16 cellular contexts compared by ENCODE assay signal in the genomic region with DNA sequence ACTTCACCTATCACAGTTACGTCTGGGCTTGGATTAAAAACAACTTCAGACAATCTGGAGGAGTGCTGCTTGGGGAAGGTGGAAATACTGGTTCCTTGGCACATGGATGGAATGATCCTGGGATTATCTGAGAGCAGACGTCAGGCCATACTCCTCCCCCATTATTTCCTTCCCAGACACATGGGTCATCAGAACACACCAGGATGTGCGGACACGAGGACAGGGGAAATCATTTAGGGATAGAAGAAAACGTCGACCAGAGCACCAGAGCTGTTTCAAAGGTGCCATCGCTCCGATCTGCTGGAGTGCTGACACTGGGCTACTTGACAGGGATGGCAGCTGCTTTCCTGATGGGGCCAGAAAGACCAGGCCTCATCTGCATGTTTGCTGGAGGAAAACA. TPM values are rescaled to one million over a fixed set of nuclear protein-coding genes. Genes with fewer than 3 reads are reported as not detected.
A peak's percentile ranks its signal among the peaks of the same experiment; 100 is the strongest.
DNase-seq lines count a peak whose midpoint lies in the region; ATAC-seq and TF ChIP-seq lines count a peak whose summit lies in the region.
"Had no signal": no experiment of that assay in that cellular context is flagged by ENCODE, and none has a peak within 500 bp of the region (broad histone marks: within the 10 kb centered on the region; RNA-seq: fewer than 3 reads in every experiment).

No MANE protein-coding gene starts in this region.

- H3K36me3 ChIP-seq in Panc1 (ENCODE audit: control insufficient read depth, insufficient read depth, low read length): peaks cover 4% of the 10 kb centered on the region
- H3K36me3 ChIP-seq in skeletal muscle satellite cell (ENCODE audit: insufficient read depth, low read length): peaks cover 29% of the 10 kb centered on the region

- H3K4me3 ChIP-seq in Panc1 (ENCODE audit: low read depth in 2 of 2, low read length in 2 of 2) (no peak overlapping the region), skeletal muscle satellite cell (ENCODE audit: low read length) (no peak overlapping the region)
- H3K4me3 ChIP-seq: lower lobe of right lung had no signal

- H3K4me1 ChIP-seq in Panc1 (ENCODE audit: control insufficient read depth, insufficient read depth, low read length) (0 out of 2 replicates have a peak, but pooled peaks cover 3% of the 10 kb centered on the region), skeletal muscle satellite cell (ENCODE audit: control insufficient read depth, insufficient read depth, low read length) (peaks cover 28% of the 10 kb centered on the region)
- H3K4me1 ChIP-seq: Caco-2 had no signal

- intact Hi-C loops in Panc1 (cut with micrococcal nuclease; ENCODE audit: unreplicated experiment): no loop called here

- H3K27ac Mint-ChIP-seq in HFFc6 (peak overlapping the region; percentile 93), glutamatergic neuron (ENCODE audit: unreplicated experiment) (peak overlapping the region; percentile 83)
- peak overlapping the region in 1 of 10 donors; percentile 12 for H3K27ac Mint-ChIP-seq in naive thymus-derived CD8-positive, alpha-beta T cell

- no peak for TF ChIP-seq CTCF in HFFc6 (IDR thresholded peaks at IDR 0.05)
- no peak for TF ChIP-seq CTCF in Panc1 (IDR thresholded peaks at IDR 0.05)
- TF ChIP-seq CTCF in glutamatergic neuron (IDR thresholded peaks at IDR 0.05; ENCODE audit: partially characterized antibody, unreplicated experiment): no peak

- H3K4me1 Mint-ChIP-seq in HFFc6 (ENCODE audit: low read depth) (peaks cover 44% of the 10 kb centered on the region), glutamatergic neuron (ENCODE audit: low read depth, unreplicated experiment) (peaks cover 20% of the 10 kb centered on the region)
- peaks cover 0 to 3% (median 0%) of the 10 kb centered on the region in 4 donors for H3K4me1 Mint-ChIP-seq in naive thymus-derived CD8-positive, alpha-beta T cell

- no peak overlapping the region for H3K4me3 Mint-ChIP-seq in HFFc6
- no peak overlapping the region for H3K4me3 Mint-ChIP-seq in glutamatergic neuron (ENCODE audit: unreplicated experiment)
- H3K4me3 Mint-ChIP-seq in naive thymus-derived CD8-positive, alpha-beta T cell: no peak overlapping the region
- H3K4me3 Mint-ChIP-seq: activated naive CD8-positive, alpha-beta T cell had no signal

- DNase-seq in HFFc6 (no peak), Panc1 (ENCODE audit: low read depth, low spot score) (no peak), glutamatergic neuron (no peak), glomerular visceral epithelial cell (ENCODE audit: extremely low spot score) (no peak), hippocampal formation (lab: John Stamatoyannopoulos, UW) (no peak)
- DNase-seq in naive thymus-derived CD8-positive, alpha-beta T cell: no peak
- DNase-seq: Caco-2; effector CD8-positive, alpha-beta T cell; KBM-7; lower lobe of right lung; occipital lobe; stimulated activated naive CD8-positive, alpha-beta T cell treated with anti-CD3 and anti-CD28 coated beads, Interleukin-15, Interleukin-2, amounts not matched to agents 100 U/mL and 50 U/mL, for 24 hours had no signal

- in situ Hi-C loops in Panc1 (cut with HindIII; ENCODE audit: low pct_unique_long_range_greater_than_20kb, low sequenced_read_pairs): no loop called here

- ATAC-seq in Panc1: no peak
- ATAC-seq in GM19328 (IDR thresholded peaks at IDR 0.05; ENCODE audit: unreplicated experiment): no peak
- no peak for ATAC-seq in naive thymus-derived CD8-positive, alpha-beta T cell
- ATAC-seq: stimulated activated naive CD8-positive, alpha-beta T cell treated with anti-CD3 and anti-CD28 coated beads, Interleukin-15, Interleukin-2, amounts not matched to agents 100 U/mL and 50 U/mL, for 24 hours had no signal

- no peaks in the 10 kb centered on the region; the same call in 1 of the 2 replicates for H3K27me3 Mint-ChIP-seq in HFFc6 (ENCODE audit: insufficient read depth)
- H3K27me3 Mint-ChIP-seq in glutamatergic neuron (ENCODE audit: unreplicated experiment): peaks cover 1% of the 10 kb centered on the region
- H3K27me3 Mint-ChIP-seq in naive thymus-derived CD8-positive, alpha-beta T cell: no peaks in the 10 kb centered on the region
- H3K27me3 Mint-ChIP-seq: activated naive CD8-positive, alpha-beta T cell had no signal

- POLR2A ChIA-PET in Panc1 (lab: Charles Lee): no interaction called here
- POLR2A ChIA-PET in naive thymus-derived CD8-positive, alpha-beta T cell (lab: Charles Lee): no interaction called here

- peak overlapping the region; percentile 4 for H3K9ac ChIP-seq in skeletal muscle satellite cell (ENCODE audit: low read depth, low read length)

- H3K9me3 ChIP-seq in Panc1 (ENCODE audit: control insufficient read depth, insufficient read depth, low read depth, low read length): no peaks in the 10 kb centered on the region
- no peaks in the 10 kb centered on the region for H3K9me3 ChIP-seq in skeletal muscle satellite cell (replicated peaks; ENCODE audit: low read length)
- H3K9me3 ChIP-seq: Caco-2, lower lobe of right lung had no signal

- peaks cover 36% of the 10 kb centered on the region for H3K36me3 Mint-ChIP-seq in HFFc6 (ENCODE audit: low read depth)
- H3K36me3 Mint-ChIP-seq in glutamatergic neuron (ENCODE audit: unreplicated experiment): no peaks in the 10 kb centered on the region
- peaks cover 5 to 79% (median 23%) of the 10 kb centered on the region in 3 donors for H3K36me3 Mint-ChIP-seq in naive thymus-derived CD8-positive, alpha-beta T cell

- H3K27ac ChIP-seq in Panc1 (ENCODE audit: low read length): peak overlapping the region; percentile 35; the same call in 1 of the 2 replicates

- CTCF ChIA-PET in Panc1 (lab: Charles Lee): no interaction called here

- H3K4me2 ChIP-seq in skeletal muscle satellite cell (ENCODE audit: low read length): peak overlapping the region; percentile 73

- no peaks in the 10 kb centered on the region for H3K9me3 Mint-ChIP-seq in HFFc6
- H3K9me3 Mint-ChIP-seq in glutamatergic neuron (ENCODE audit: unreplicated experiment): peaks cover 2% of the 10 kb centered on the region
- H3K9me3 Mint-ChIP-seq in naive thymus-derived CD8-positive, alpha-beta T cell: no peaks in the 10 kb centered on the region

- H3K27me3 ChIP-seq in Panc1 (ENCODE audit: control insufficient read depth, insufficient read depth, low read length): no peaks in the 10 kb centered on the region
- no peaks in the 10 kb centered on the region for H3K27me3 ChIP-seq in skeletal muscle satellite cell (ENCODE audit: control insufficient read depth, insufficient read depth, low read length)

- BruUV-seq in Panc1 (replicated peaks; lab: Mats Ljungman, UMichigan): no TSS peak

RNA-seq across cellular contexts. Expression of a gene that starts 31.8 kb away (rescaled TPM):
- not detected for total RNA-seq in HFFc6 (2021; fragmentation: NEBNext Ultra II Directional; extraction: Animal tissue kit (Norgen Biotek cat#: 25700))
- not detected for total RNA-seq in Panc1 (2021; ENCODE audit: unreplicated experiment)
- polyA plus RNA-seq in Panc1 (2012; ENCODE audit: insufficient read length): not detected
- total RNA-seq in glutamatergic neuron (ENCODE audit: unreplicated experiment): not detected
- total RNA-seq in skeletal muscle satellite cell (2012; rRNA removed): 2.4 TPM in 1 of 2 replicates, not detected in the other
- not detected for total RNA-seq in naive thymus-derived CD8-positive, alpha-beta T cell
- not detected for polyA plus RNA-seq in naive thymus-derived CD8-positive, alpha-beta T cell
- total RNA-seq: Caco-2, occipital lobe, OCI-LY7 had no signal

RNA-seq across cellular contexts. Expression of a gene that starts 57.7 kb away (rescaled TPM):
- total RNA-seq in HFFc6 (2021; fragmentation: NEBNext Ultra II Directional; extraction: Animal tissue kit (Norgen Biotek cat#: 25700)): 10 to 100 TPM; 40.1 to 49.4 (median 47.5) TPM
- total RNA-seq in Panc1 (2021; ENCODE audit: unreplicated experiment) (93.1 TPM), glutamatergic neuron (ENCODE audit: unreplicated experiment) (111 TPM)
- polyA plus RNA-seq in Panc1 (2012; ENCODE audit: insufficient read length): 67.5 TPM
- total RNA-seq in skeletal muscle satellite cell (2012; rRNA removed): 44.6 and 48.1 TPM in 2 replicates
- total RNA-seq in naive thymus-derived CD8-positive, alpha-beta T cell: 10 to 100 TPM; 93.2 to 93.3 TPM
- polyA plus RNA-seq in naive thymus-derived CD8-positive, alpha-beta T cell: 10 to 100 TPM; 31.7 to 45.5 (median 35.6) TPM
